Comparison of ENCODE assay signal across 9 cellular contexts in genomic region chr22:50612715-50613221, GRCh38. TPM values are rescaled to one million over a fixed set of nuclear protein-coding genes. Genes with fewer than 3 reads are reported as not detected.
DNase-seq lines count a peak whose midpoint lies in the region; ATAC-seq and TF ChIP-seq lines count a peak whose summit lies in the region.
"Had no signal": no experiment of that assay in that cellular context is flagged by ENCODE, and none has a peak within 500 bp of the region (broad histone marks: within the 10 kb centered on the region; RNA-seq: fewer than 3 reads in every experiment).

No MANE protein-coding gene starts in this region.

- H3K9me3 Mint-ChIP-seq in activated CD8-positive, alpha-beta T cell treated with anti-CD3 and anti-CD28 coated beads, Interleukin-2, amount 10 ng/mL, durations not matched to agents 7 days and 5 days (ENCODE audit: insufficient read depth): no peaks in the 10 kb centered on the region

- no peak overlapping the region for H3K18ac ChIP-seq in mesendoderm (ENCODE audit: low read length)

- H3K79me2 ChIP-seq in mesendoderm (ENCODE audit: control insufficient read depth, insufficient read depth, low read length): no peaks in the 10 kb centered on the region

- ATAC-seq in activated CD8-positive, alpha-beta T cell treated with anti-CD3 and anti-CD28 coated beads, Interleukin-2, amount 10 ng/mL, durations not matched to agents 7 days and 5 days: peak; percentile 61

- H3K4me1 ChIP-seq in mesendoderm (ENCODE audit: control insufficient read depth, low read depth, low read length): no peaks in the 10 kb centered on the region

- no peak overlapping the region for H2BK120ac ChIP-seq in mesendoderm (ENCODE audit: low read depth, low read length)

- no peaks in the 10 kb centered on the region for H3K36me3 ChIP-seq in mesendoderm (ENCODE audit: control insufficient read depth, insufficient read depth, low read length)

- H3K27me3 Mint-ChIP-seq in activated CD8-positive, alpha-beta T cell treated with anti-CD3 and anti-CD28 coated beads, Interleukin-2, amount 10 ng/mL, durations not matched to agents 7 days and 5 days (ENCODE audit: low read depth): peaks cover 10% of the 10 kb centered on the region

- H3K56ac ChIP-seq in mesendoderm (ENCODE audit: low read length): no peak overlapping the region

- H3K27ac ChIP-seq in mesendoderm (ENCODE audit: low read depth, low read length): no peak overlapping the region

- no peak overlapping the region for H3K4me2 ChIP-seq in mesendoderm (ENCODE audit: low read length)

- no peak overlapping the region for H2BK15ac ChIP-seq in mesendoderm (replicated peaks; ENCODE audit: low read depth)

- no peak for TF ChIP-seq CTCF in GM20000 (IDR thresholded peaks at IDR 0.05; ENCODE audit: extremely low read depth, missing control alignments)

- H4K5ac ChIP-seq in mesendoderm (ENCODE audit: low read length): no peak overlapping the region

- H3K9ac ChIP-seq in mesendoderm (ENCODE audit: low read length): no peak overlapping the region

- CTCF ChIA-PET in activated CD8-positive, alpha-beta T cell treated with anti-CD3 and anti-CD28 coated beads, Interleukin-2, amount 10 ng/mL, durations not matched to agents 7 days and 5 days (lab: Charles Lee): interaction anchor here (0.7 to 1.2 kb wide), 2 partner anchors 9 to 49 kb away, joined by 3 read pairs; no protein-coding TSS in a partner anchor

- H3K36me3 Mint-ChIP-seq in activated CD8-positive, alpha-beta T cell treated with anti-CD3 and anti-CD28 coated beads, Interleukin-2, amount 10 ng/mL, durations not matched to agents 7 days and 5 days (ENCODE audit: low read depth): no peaks in the 10 kb centered on the region

- H3K27me3 ChIP-seq in mesendoderm (ENCODE audit: insufficient read depth, low read length, poor library complexity): no peaks in the 10 kb centered on the region

- H3K27ac Mint-ChIP-seq in activated CD8-positive, alpha-beta T cell treated with anti-CD3 and anti-CD28 coated beads, Interleukin-2, amount 10 ng/mL, durations not matched to agents 7 days and 5 days: no peak overlapping the region

- WGBS in mesendoderm (ENCODE audit: extremely low coverage, insufficient coverage, low lambda C conversion rate): no CpG with 5 or more reads among the region's 22 CpGs

- no peak overlapping the region for H2BK5ac ChIP-seq in mesendoderm (ENCODE audit: low read length)

- H3K4me1 Mint-ChIP-seq in activated CD8-positive, alpha-beta T cell treated with anti-CD3 and anti-CD28 coated beads, Interleukin-2, amount 10 ng/mL, durations not matched to agents 7 days and 5 days (ENCODE audit: low read depth): peaks cover 14% of the 10 kb centered on the region

- no peaks in the 10 kb centered on the region for H3K79me1 ChIP-seq in mesendoderm (ENCODE audit: low read length)

- POLR2A ChIA-PET in activated CD8-positive, alpha-beta T cell treated with anti-CD3 and anti-CD28 coated beads, Interleukin-2, amount 10 ng/mL, durations not matched to agents 7 days and 5 days (lab: Charles Lee): no interaction called here

- no peak overlapping the region for H2AK5ac ChIP-seq in mesendoderm (ENCODE audit: low read length)

- H4K8ac ChIP-seq in mesendoderm (ENCODE audit: low read depth, low read length): no peak overlapping the region

- no peak overlapping the region for H3K4me3 ChIP-seq in mesendoderm (ENCODE audit: low read length)

- H3K4ac ChIP-seq in mesendoderm (ENCODE audit: low read depth, low read length): no peak overlapping the region

- DNase-seq in D341Med (ENCODE audit: low spot score) (peak; percentile 82), GM20000 (ENCODE audit: low spot score) (peak; percentile 52), mesendoderm (peak; percentile 48), AG08395 (ENCODE audit: low spot score) (no peak), HuH-7.5 (ENCODE audit: low spot score) (no peak), NCI-H1417 treated with DMSO at 0.1 percent for 48 hours (lab: John Stamatoyannopoulos, UW) (no peak)
- DNase-seq in activated CD8-positive, alpha-beta T cell treated with anti-CD3 and anti-CD28 coated beads, Interleukin-2, amount 10 ng/mL, durations not matched to agents 7 days and 5 days: no peak
- DNase-seq: NCI-H1694 treated with DMSO at 0.1 percent for 48 hours had no signal

- no peak overlapping the region for H3K4me3 Mint-ChIP-seq in activated CD8-positive, alpha-beta T cell treated with anti-CD3 and anti-CD28 coated beads, Interleukin-2, amount 10 ng/mL, durations not matched to agents 7 days and 5 days

- H3K23ac ChIP-seq in mesendoderm (ENCODE audit: low read length): no peak overlapping the region

RNA-seq across cellular contexts. Expression of gene MAPK8IP2, which starts 12.2 kb away (rescaled TPM):
- total RNA-seq in activated CD8-positive, alpha-beta T cell treated with anti-CD3 and anti-CD28 coated beads, Interleukin-2, amount 10 ng/mL, durations not matched to agents 7 days and 5 days: under 1 TPM; 0.29 to 0.31 TPM
- 0.65 TPM for polyA plus RNA-seq in mesendoderm (2013, experiment 1 of 2)
- 0.83 TPM for polyA plus RNA-seq in mesendoderm (2013, experiment 2 of 2)

RNA-seq across cellular contexts. Expression of gene ARSA, which starts 15.2 kb away (rescaled TPM):
- 10 to 100 TPM; 28.8 to 35.1 TPM for total RNA-seq in activated CD8-positive, alpha-beta T cell treated with anti-CD3 and anti-CD28 coated beads, Interleukin-2, amount 10 ng/mL, durations not matched to agents 7 days and 5 days
- 3.3 TPM for polyA plus RNA-seq in mesendoderm (2013, experiment 1 of 2)
- polyA plus RNA-seq in mesendoderm (2013, experiment 2 of 2): 3.1 TPM

RNA-seq across cellular contexts. Expression of gene CHKB, which starts 30.1 kb away (rescaled TPM):
- 100 to 1,000 TPM in 1 of 2 experiments, 10 to 100 TPM in 1; 98.9 to 101 TPM for total RNA-seq in activated CD8-positive, alpha-beta T cell treated with anti-CD3 and anti-CD28 coated beads, Interleukin-2, amount 10 ng/mL, durations not matched to agents 7 days and 5 days
- 28.8 TPM for polyA plus RNA-seq in mesendoderm (2013, experiment 1 of 2)
- polyA plus RNA-seq in mesendoderm (2013, experiment 2 of 2): 29.1 TPM

RNA-seq across cellular contexts. Expression of gene CPT1B, which starts 34.5 kb away (rescaled TPM):
- 10 to 100 TPM; 77.4 to 80.9 TPM for total RNA-seq in activated CD8-positive, alpha-beta T cell treated with anti-CD3 and anti-CD28 coated beads, Interleukin-2, amount 10 ng/mL, durations not matched to agents 7 days and 5 days
- polyA plus RNA-seq in mesendoderm (2013, experiment 1 of 2): 11.7 TPM
- polyA plus RNA-seq in mesendoderm (2013, experiment 2 of 2): 11.4 TPM

RNA-seq across cellular contexts. Expression of gene SYCE3, which starts 50.0 kb away (rescaled TPM):
- total RNA-seq in activated CD8-positive, alpha-beta T cell treated with anti-CD3 and anti-CD28 coated beads, Interleukin-2, amount 10 ng/mL, durations not matched to agents 7 days and 5 days: not detected
- 0.21 TPM for polyA plus RNA-seq in mesendoderm (2013, experiment 1 of 2)
- polyA plus RNA-seq in mesendoderm (2013, experiment 2 of 2): 0.22 TPM
- total RNA-seq: fibroblast of villous mesenchyme had no signal

Comparison
In these comparisons a context has a peak if more than half of its experiments do, and no peak if none do; other contexts are left out.
1. DNase-seq: peak in D341Med (single experiment), GM20000 (single experiment) and mesendoderm (single experiment); none in activated CD8-positive, alpha-beta T cell treated with anti-CD3 and anti-CD28 coated beads, Interleukin-2, amount 10 ng/mL, durations not matched to agents 7 days and 5 days (single experiment), AG08395 (single experiment), HuH-7.5 (single experiment) and NCI-H1417 treated with DMSO at 0.1 percent for 48 hours (single experiment).